In the genomic region with DNA sequence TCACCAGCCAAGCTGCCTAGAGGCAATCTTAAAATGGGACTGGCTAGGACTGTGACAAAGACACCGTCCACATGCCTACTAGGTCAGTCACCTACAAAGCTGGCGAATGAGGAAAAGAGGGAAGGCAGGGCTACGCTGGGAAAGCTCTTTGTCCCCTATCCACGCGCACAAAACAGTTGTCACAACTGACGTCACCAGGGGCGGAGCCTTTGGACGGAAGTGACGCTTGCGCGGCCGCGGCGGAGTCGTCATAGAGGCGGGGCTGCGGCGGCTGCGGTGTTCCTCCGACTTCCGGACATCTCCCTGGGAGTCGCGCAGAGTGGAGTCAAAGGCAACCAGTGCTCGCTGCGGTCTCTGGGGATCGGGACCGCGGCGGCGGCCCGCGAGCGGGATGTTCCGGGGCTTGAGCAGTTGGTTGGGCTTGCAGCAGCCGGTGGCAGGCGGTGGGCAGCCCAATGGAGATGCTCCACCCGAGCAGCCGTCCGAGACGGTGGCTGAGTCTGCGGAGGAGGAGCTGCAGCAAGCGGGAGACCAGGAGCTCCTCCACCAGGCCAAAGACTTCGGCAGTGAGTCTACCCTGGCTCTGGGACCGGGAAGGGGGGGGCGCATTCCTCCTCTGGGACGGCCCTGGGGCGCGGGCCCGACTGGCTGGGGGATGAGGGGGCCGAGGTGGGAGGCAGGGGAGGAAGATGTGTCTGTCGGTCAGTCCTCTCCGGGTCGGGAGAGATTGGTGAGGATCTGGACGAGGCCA, we compare ENCODE assay signal across 8 cellular contexts. TPM values are rescaled to one million over a fixed set of nuclear protein-coding genes. Genes with fewer than 3 reads are reported as not detected.
DNase-seq lines count a peak whose midpoint lies in the region; ATAC-seq and TF ChIP-seq lines count a peak whose summit lies in the region.

A gene with protein sequence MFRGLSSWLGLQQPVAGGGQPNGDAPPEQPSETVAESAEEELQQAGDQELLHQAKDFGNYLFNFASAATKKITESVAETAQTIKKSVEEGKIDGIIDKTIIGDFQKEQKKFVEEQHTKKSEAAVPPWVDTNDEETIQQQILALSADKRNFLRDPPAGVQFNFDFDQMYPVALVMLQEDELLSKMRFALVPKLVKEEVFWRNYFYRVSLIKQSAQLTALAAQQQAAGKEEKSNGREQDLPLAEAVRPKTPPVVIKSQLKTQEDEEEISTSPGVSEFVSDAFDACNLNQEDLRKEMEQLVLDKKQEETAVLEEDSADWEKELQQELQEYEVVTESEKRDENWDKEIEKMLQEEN (plus strand): TSS at position 279 of the 751 bp plus-strand sequence. CDS start 113 bp downstream, at position 392.

- TF ChIP-seq CTCF in OCI-LY1 (IDR thresholded peaks at IDR 0.05; ENCODE audit: low read length) = no peak

- H3K4me1 ChIP-seq in HUES64 (ENCODE audit: insufficient read depth, low read length) (0 out of 2 replicates have a peak, but pooled peaks cover 3% of the 10 kb centered on the region), OCI-LY1 (ENCODE audit: insufficient read depth, low read length, severe bottlenecking) (peaks cover 30% of the 10 kb centered on the region), mesodermal cell (ENCODE audit: control insufficient read depth, insufficient read depth, low read length, poor library complexity, severe bottlenecking) (no peaks in the 10 kb centered on the region)

- peaks cover 23% of the 10 kb centered on the region for H3K79me2 ChIP-seq in OCI-LY1 (ENCODE audit: insufficient read depth, low read length)

- H3K36me3 ChIP-seq in HUES64 (ENCODE audit: insufficient read depth, low read length) = 0 out of 2 replicates have a peak, but pooled peaks cover 3% of the 10 kb centered on the region
- 0 out of 2 replicates have a peak, but pooled peaks cover 3% of the 10 kb centered on the region for H3K36me3 ChIP-seq in OCI-LY1 (ENCODE audit: insufficient read depth, low read length)
- peaks cover 14% of the 10 kb centered on the region for H3K36me3 ChIP-seq in mesodermal cell (ENCODE audit: control insufficient read depth, insufficient read depth, low read length)

- H3K27me3 ChIP-seq in HUES64 (ENCODE audit: insufficient read depth, low read length) (no peaks in the 10 kb centered on the region), OCI-LY1 (ENCODE audit: insufficient read depth, low read length) (no peaks in the 10 kb centered on the region)

- H3K4me3 ChIP-seq in HUES64 (ENCODE audit: low read length) = peak within 1 kb of the TSS; percentile 85
- peak within 1 kb of the TSS; percentile 97 for H3K4me3 ChIP-seq in OCI-LY1 (ENCODE audit: low read depth, low read length, poor library complexity, severe bottlenecking)
- H3K4me3 ChIP-seq in mesodermal cell (ENCODE audit: extremely low read depth, insufficient read depth, low read length, poor library complexity, severe bottlenecking) = peak within 1 kb of the TSS; percentile 64

- H3F3A ChIP-seq in OCI-LY1 (ENCODE audit: insufficient read depth, low read length) = no peaks in the 10 kb centered on the region

- 0 out of 2 replicates have a peak within 1 kb of the TSS, but pooled peaks have one; percentile 7 for H2AFZ ChIP-seq in OCI-LY1 (ENCODE audit: low read length)

- DNase-seq in Caki2 (ENCODE audit: low read depth) = peak; percentile 96
- DNase-seq in activated CD8-positive, alpha-beta memory T cell treated with anti-CD3 and anti-CD28 coated beads, Interleukin-2, amount 50 U/mL, for 4 hours = peak; percentile 97
- DNase-seq in stimulated activated CD8-positive, alpha-beta memory T cell treated with anti-CD3 and anti-CD28 coated beads, Interleukin-15, amount 100 ng/mL, for 4 hours (ENCODE audit: low read depth in 2 of 2) = peak; percentile 78 to 93

- H3K9me2 ChIP-seq in OCI-LY1 (ENCODE audit: low read depth, low read length) = no peaks in the 10 kb centered on the region

- peak within 1 kb of the TSS; percentile 93 for H3K9ac ChIP-seq in HUES64 (ENCODE audit: low read depth, low read length)
- peak within 1 kb of the TSS; percentile 91 for H3K9ac ChIP-seq in OCI-LY1 (ENCODE audit: low read length)

- in situ Hi-C loops in Caki2 (cut with HindIII; ENCODE audit: low pct_unique_long_range_greater_than_20kb, low sequenced_read_pairs) = no loop called here
- in situ Hi-C loops in endometrial microvascular endothelial cells (cut with HindIII; ENCODE audit: inconsistent ontology term, low pct_unique_long_range_greater_than_20kb, low sequenced_read_pairs) = no loop called here

- ATAC-seq in GM21447 (IDR thresholded peaks at IDR 0.05; ENCODE audit: unreplicated experiment) = peak; percentile 98

- no peaks in the 10 kb centered on the region for H3K9me3 ChIP-seq in HUES64 (ENCODE audit: insufficient read depth, low read depth, low read length)
- no peaks in the 10 kb centered on the region for H3K9me3 ChIP-seq in OCI-LY1 (ENCODE audit: low read length)
- H3K9me3 ChIP-seq in mesodermal cell (ENCODE audit: control insufficient read depth, low read length) = no peaks in the 10 kb centered on the region

- under 1% methylated on average over 54 of the region's 54 CpGs for WGBS in HUES64
- WGBS in mesodermal cell (ENCODE audit: insufficient coverage in 2 of 2), 2 experiments = 0% methylated on average over 24 of the region's 54 CpGs

- peak within 1 kb of the TSS; percentile 88 for H3K4me2 ChIP-seq in OCI-LY1 (ENCODE audit: low read length)

- H3K27ac ChIP-seq in HUES64 (ENCODE audit: low read depth, low read length) = peak within 1 kb of the TSS; percentile 99
- H3K27ac ChIP-seq in OCI-LY1 (ENCODE audit: low read depth, low read length, poor library complexity, severe bottlenecking) = peak within 1 kb of the TSS; percentile 66
- peak within 1 kb of the TSS; percentile 99 for H3K27ac ChIP-seq in mesodermal cell (ENCODE audit: low read depth, low read length, severe bottlenecking)

- no peaks in the 10 kb centered on the region for H4K20me1 ChIP-seq in OCI-LY1 (ENCODE audit: insufficient read depth, low read length)

RNA-seq across cellular contexts. Expression of the gene that starts here (rescaled TPM):
- 54.8 and 56.8 TPM in 2 replicates for total RNA-seq in Caki2 (2014; rRNA removed; shearing (Covaris generic); ENCODE audit: low replicate concordance)
- polyA plus RNA-seq in HUES64 (2013, experiment 1 of 2) = 10.6 TPM
- polyA plus RNA-seq in HUES64 (2013, experiment 2 of 2) = 12.4 TPM
- total RNA-seq in endometrial microvascular endothelial cells (ENCODE audit: inconsistent ontology term) = 27.2 TPM
- 20.8 TPM for polyA plus RNA-seq in mesodermal cell (2013, experiment 1 of 2)
- polyA plus RNA-seq in mesodermal cell (2013, experiment 2 of 2) = 24.5 TPM

Comparison
In these comparisons a context has a peak if more than half of its experiments do, and no peak if none do; other contexts are left out.
1. Peak in every context shown above with its lines: DNase-seq, ATAC-seq, H3K4me3 ChIP-seq and H3K27ac ChIP-seq.